In genomic region chr1:100001462-100001861, GRCh38 we compare ENCODE assay signal across 29 cellular contexts.
"Had no signal": no experiment of that assay in that cellular context is flagged by ENCODE, and none has a peak within 500 bp of the region (broad histone marks: within the 10 kb centered on the region; RNA-seq: fewer than 3 reads in every experiment).

No MANE protein-coding gene starts in this region.

- H3K4me3 Mint-ChIP-seq: stimulated activated effector memory CD8-positive, alpha-beta T cell treated with anti-CD3 and anti-CD28 coated beads, Interleukin-12 subunit alpha, Interleukin-12 subunit beta, amount 100 ng/mL, for 72 hours; stimulated activated memory B cell treated with anti-CD40 and anti-IgM and Interleukin-4, amounts not matched to agents 10 μg/mL and 1 μg/mL and 100 μg/mL, for 72 hours; stimulated activated naive B cell treated with anti-CD40 and anti-IgM and Interleukin-4, amounts not matched to agents 10 μg/mL and 1 μg/mL and 100 μg/mL, for 72 hours; stimulated activated naive CD8-positive, alpha-beta T cell treated with anti-CD3 and anti-CD28 coated beads, Interleukin-15, amount 100 ng/mL, for 72 hours; stimulated activated naive CD8-positive, alpha-beta T cell treated with anti-CD3 and anti-CD28 coated beads, Interleukin-15, Interleukin-2, amounts not matched to agents 100 ng/mL and 50 ng/mL, for 24 hours; type B pancreatic cell had no signal

- H3K9me3 ChIP-seq: stomach, suprapubic skin, testis, thoracic aorta, thyroid gland, tibial artery, transverse colon, upper lobe of left lung, upper lobe of right lung, vagina had no signal

- H3K36me3 ChIP-seq: thoracic aorta, thyroid gland, upper lobe of right lung, uterus, vagina had no signal

- ATAC-seq: stimulated activated effector memory CD8-positive, alpha-beta T cell treated with anti-CD3 and anti-CD28 coated beads, Interleukin-12 subunit alpha, Interleukin-12 subunit beta, amount 100 ng/mL, for 72 hours; stimulated activated memory B cell treated with anti-CD40 and anti-IgM and Interleukin-4, amounts not matched to agents 10 μg/mL and 1 μg/mL and 100 μg/mL, for 72 hours; stimulated activated naive B cell treated with anti-CD40 and anti-IgM and Interleukin-4, amounts not matched to agents 10 μg/mL and 1 μg/mL and 100 μg/mL, for 72 hours; stimulated activated naive CD8-positive, alpha-beta T cell treated with anti-CD3 and anti-CD28 coated beads, Interleukin-15, amount 100 ng/mL, for 72 hours; stimulated activated naive CD8-positive, alpha-beta T cell treated with anti-CD3 and anti-CD28 coated beads, Interleukin-15, Interleukin-2, amounts not matched to agents 100 U/mL and 50 U/mL, for 24 hours; upper lobe of right lung had no signal

- FAIRE-seq: urothelium cell line had no signal

- H3K9me3 Mint-ChIP-seq: type B pancreatic cell had no signal

- H3K27ac Mint-ChIP-seq: stimulated activated effector memory CD8-positive, alpha-beta T cell treated with anti-CD3 and anti-CD28 coated beads, Interleukin-12 subunit alpha, Interleukin-12 subunit beta, amount 100 ng/mL, for 72 hours; stimulated activated memory B cell treated with anti-CD40 and anti-IgM and Interleukin-4, amounts not matched to agents 10 μg/mL and 1 μg/mL and 100 μg/mL, for 72 hours; stimulated activated naive B cell treated with anti-CD40 and anti-IgM and Interleukin-4, amounts not matched to agents 10 μg/mL and 1 μg/mL and 100 μg/mL, for 72 hours; stimulated activated naive CD8-positive, alpha-beta T cell treated with anti-CD3 and anti-CD28 coated beads, Interleukin-15, amount 100 ng/mL, for 72 hours; stimulated activated naive CD8-positive, alpha-beta T cell treated with anti-CD3 and anti-CD28 coated beads, Interleukin-15, Interleukin-2, amounts not matched to agents 100 ng/mL and 50 ng/mL, for 24 hours; type B pancreatic cell had no signal

- H3K4me3 ChIP-seq: stomach, suprapubic skin, testis, thoracic aorta, thyroid gland, tibial artery, tibial nerve, transverse colon, upper lobe of left lung, upper lobe of right lung, uterus, vagina had no signal

- H3K27me3 ChIP-seq: stomach, suprapubic skin, testis, thyroid gland, tibial artery, tibial nerve, transverse colon, upper lobe of left lung, upper lobe of right lung, uterus, vagina had no signal

- H3K27ac ChIP-seq: stomach, suprapubic skin, testis, thoracic aorta, thyroid gland, tibial artery, tibial nerve, transverse colon, upper lobe of left lung, upper lobe of right lung, uterus, vagina had no signal

- H3K4me1 ChIP-seq: suprapubic skin, testis, thyroid gland, tibial artery, tibial nerve, transverse colon, upper lobe of left lung, upper lobe of right lung, uterus, vagina had no signal

- DNase-seq: stimulated activated CD4-positive, alpha-beta T cell treated with anti-CD3 and anti-CD28 coated beads, Interleukin-2, amount 100 ng/mL, for 48 hours; stimulated activated CD4-positive, alpha-beta T cell treated with anti-CD3 and anti-CD28 coated beads, Interleukin-4, amount 100 ng/mL, for 1 hour; stimulated activated CD4-positive, alpha-beta T cell treated with anti-CD3 and anti-CD28 coated beads, Interleukin-4, amount 100 ng/mL, for 24 hours; stimulated activated CD4-positive, alpha-beta T cell treated with anti-CD3 and anti-CD28 coated beads, Interleukin-4, amount 100 ng/mL, for 4 hours; stimulated activated CD8-positive, alpha-beta memory T cell treated with anti-CD3 and anti-CD28 coated beads, Interleukin-4, amount 100 ng/mL, for 48 hours; stimulated activated naive B cell treated with anti-CD40 and anti-IgM and Interleukin-4, amounts not matched to agents 10 μg/mL and 1 μg/mL and 100 μg/mL, for 72 hours; stimulated activated naive CD4-positive, alpha-beta T cell; stimulated activated naive CD4-positive, alpha-beta T cell treated with Interleukin-2 at 50 U/mL for 16 hours; stimulated activated naive CD8-positive, alpha-beta T cell treated with anti-CD3 and anti-CD28 coated beads, Interleukin-15, amount 100 ng/mL, for 72 hours; stimulated activated naive CD8-positive, alpha-beta T cell treated with anti-CD3 and anti-CD28 coated beads, Interleukin-15, Interleukin-2, amounts not matched to agents 100 U/mL and 50 U/mL, for 24 hours; stomach; substantia nigra; testis; thyroid gland; tibial artery; transverse colon; trophoblast cell; upper lobe of left lung; upper lobe of right lung; uterus had no signal

- H3K27me3 Mint-ChIP-seq: stimulated activated memory B cell treated with anti-CD40 and anti-IgM and Interleukin-4, amounts not matched to agents 10 μg/mL and 1 μg/mL and 100 μg/mL, for 72 hours; stimulated activated naive B cell treated with anti-CD40 and anti-IgM and Interleukin-4, amounts not matched to agents 10 μg/mL and 1 μg/mL and 100 μg/mL, for 72 hours; stimulated activated naive CD8-positive, alpha-beta T cell treated with anti-CD3 and anti-CD28 coated beads, Interleukin-15, amount 100 ng/mL, for 72 hours; stimulated activated naive CD8-positive, alpha-beta T cell treated with anti-CD3 and anti-CD28 coated beads, Interleukin-15, Interleukin-2, amounts not matched to agents 100 ng/mL and 50 ng/mL, for 24 hours; type B pancreatic cell had no signal
